In genomic region chr17:78343099-78343432, GRCh38 we compare ENCODE assay signal across 8 cellular contexts. TPM values are rescaled to one million over a fixed set of nuclear protein-coding genes. Genes with fewer than 3 reads are reported as not detected.
A peak's percentile ranks its signal among the peaks of the same experiment; 100 is the strongest.
DNase-seq lines count a peak whose midpoint lies in the region; ATAC-seq and TF ChIP-seq lines count a peak whose summit lies in the region.

No MANE protein-coding gene starts in this region.

- intact Hi-C loops in IMR-90 (cut with micrococcal nuclease), result loop anchor here (1.0 to 2.0 kb wide), 2 partner anchors 8 to 14 kb away; no protein-coding TSS in a partner anchor
- intact Hi-C loops in left ventricle myocardium superior (cut with micrococcal nuclease), result no loop called here

- POLR2A ChIA-PET in IMR-90 (lab: Charles Lee; ENCODE audit: unreplicated experiment), result interaction anchor here (0.8 kb wide), 1 partner anchor 8 kb away, joined by 3 read pairs; no protein-coding TSS in a partner anchor
- POLR2A ChIA-PET in activated naive CD8-positive, alpha-beta T cell treated with anti-CD3 and anti-CD28 coated beads, Interleukin-2, amount 10 ng/mL, durations not matched to agents 7 days and 5 days (lab: Charles Lee), result interaction anchor here (1.2 to 2.7 kb wide), 3 partner anchors 8 to 213 kb away, joined by 4 to 18 read pairs (median 9); partner anchors contain the start of genes SOCS3 and TMC8

- peak overlapping the region; percentile 85 for H2AFZ ChIP-seq in IMR-90 (replicated peaks; ENCODE audit: low read length, poor library complexity)

- in situ Hi-C loops in IMR-90 (cut with MboI; ENCODE audit: low sequenced_read_pairs), result no loop called here

- peak overlapping the region; percentile 98 for H2AK5ac ChIP-seq in IMR-90 (ENCODE audit: low read depth, low read length)

- peak overlapping the region; percentile 94 for H2BK120ac ChIP-seq in IMR-90 (ENCODE audit: low read depth, low read length)

- ATAC-seq in IMR-90 (ENCODE audit: low read depth) (peak; percentile 71), left ventricle myocardium superior (peak; percentile 64), GM19328 (IDR thresholded peaks at IDR 0.05; ENCODE audit: unreplicated experiment) (no peak), GM21423 (IDR thresholded peaks at IDR 0.05; ENCODE audit: unreplicated experiment) (no peak)
- ATAC-seq in activated naive CD8-positive, alpha-beta T cell treated with anti-CD3 and anti-CD28 coated beads, Interleukin-2, amount 10 ng/mL, durations not matched to agents 7 days and 5 days (ENCODE audit: low read depth), result peak; percentile 22
- ATAC-seq in stimulated activated effector memory CD8-positive, alpha-beta T cell treated with anti-CD3 and anti-CD28 coated beads, Interleukin-12 subunit alpha, Interleukin-12 subunit beta, amount 100 ng/mL, for 72 hours, result peak; percentile 26

- H3K9me1 ChIP-seq in IMR-90 (ENCODE audit: insufficient read depth, low read length), result peaks cover 24% of the 10 kb centered on the region

- peak overlapping the region; percentile 98 for H4K91ac ChIP-seq in IMR-90 (ENCODE audit: insufficient read depth, low read depth, low read length)

- no peaks in the 10 kb centered on the region for H3K36me3 Mint-ChIP-seq in activated naive CD8-positive, alpha-beta T cell treated with anti-CD3 and anti-CD28 coated beads, Interleukin-2, amount 10 ng/mL, durations not matched to agents 7 days and 5 days
- H3K36me3 Mint-ChIP-seq in stimulated activated effector memory CD8-positive, alpha-beta T cell treated with anti-CD3 and anti-CD28 coated beads, Interleukin-12 subunit alpha, Interleukin-12 subunit beta, amount 100 ng/mL, for 72 hours, result peaks cover 6% of the 10 kb centered on the region

- H3K4me1 Mint-ChIP-seq in activated naive CD8-positive, alpha-beta T cell treated with anti-CD3 and anti-CD28 coated beads, Interleukin-2, amount 10 ng/mL, durations not matched to agents 7 days and 5 days, result peaks cover 27% of the 10 kb centered on the region
- H3K4me1 Mint-ChIP-seq in stimulated activated effector memory CD8-positive, alpha-beta T cell treated with anti-CD3 and anti-CD28 coated beads, Interleukin-12 subunit alpha, Interleukin-12 subunit beta, amount 100 ng/mL, for 72 hours, result peaks cover 55% of the 10 kb centered on the region

- H4K8ac ChIP-seq in IMR-90 (ENCODE audit: low read depth in 2 of 2, low read length in 2 of 2), result peak overlapping the region; percentile 67 to 91

- peaks cover 25% of the 10 kb centered on the region for H3K4me1 ChIP-seq in IMR-90 (ENCODE audit: control insufficient read depth, insufficient read depth, low read length)

- peaks cover 21% of the 10 kb centered on the region for H3K27me3 Mint-ChIP-seq in activated naive CD8-positive, alpha-beta T cell treated with anti-CD3 and anti-CD28 coated beads, Interleukin-2, amount 10 ng/mL, durations not matched to agents 7 days and 5 days

- 0 out of 2 replicates have a peak, but pooled peaks have one; percentile 17 for TF ChIP-seq RAD21 in IMR-90 (IDR thresholded peaks at IDR 0.05; ENCODE audit: low read length)

- H3K14ac ChIP-seq in IMR-90 (replicated peaks; ENCODE audit: low read depth, low read length), result peak overlapping the region; percentile 96

- peak overlapping the region; percentile 99 for H2AK9ac ChIP-seq in IMR-90 (replicated peaks; ENCODE audit: low read depth, low read length, poor library complexity)

- WGBS in IMR-90 (ENCODE audit: extremely low coverage in 2 of 2, insufficient read length in 1 of 2), 2 experiments, result no CpG with 5 or more reads among the region's 6 CpGs

- peak overlapping the region; percentile 99 for H3K27ac ChIP-seq in IMR-90 (ENCODE audit: insufficient read depth, low read length)

- no peaks in the 10 kb centered on the region; the same call in 1 of the 2 replicates for H4K20me1 ChIP-seq in IMR-90 (ENCODE audit: insufficient read depth, low read length)

- H3K23ac ChIP-seq in IMR-90 (ENCODE audit: low read depth, low read length), result peak overlapping the region; percentile 81; the same call in 1 of the 2 replicates

- H3K27ac Mint-ChIP-seq in activated naive CD8-positive, alpha-beta T cell treated with anti-CD3 and anti-CD28 coated beads, Interleukin-2, amount 10 ng/mL, durations not matched to agents 7 days and 5 days, result peak overlapping the region; percentile 73
- peak overlapping the region; percentile 89 for H3K27ac Mint-ChIP-seq in stimulated activated effector memory CD8-positive, alpha-beta T cell treated with anti-CD3 and anti-CD28 coated beads, Interleukin-12 subunit alpha, Interleukin-12 subunit beta, amount 100 ng/mL, for 72 hours

- H2BK5ac ChIP-seq in IMR-90 (ENCODE audit: low read depth, low read length, poor library complexity, severe bottlenecking), result peak overlapping the region; percentile 93

- H4K5ac ChIP-seq in IMR-90 (ENCODE audit: low read depth, low read length), result peak overlapping the region; percentile 83

- TF ChIP-seq POLR2A in IMR-90 (IDR thresholded peaks at IDR 0.05; ENCODE audit: low read depth, low read length), result no peak

- H3K4me3 ChIP-seq in IMR-90 (ENCODE audit: insufficient read depth, low read depth, low read length), result no peak overlapping the region

- CTCF ChIA-PET in IMR-90 (lab: Yijun Ruan, JAX), result interaction anchor here (0.6 kb wide), 1 partner anchor 40 kb away, joined by 4 read pairs; no protein-coding TSS in a partner anchor

- peak overlapping the region; percentile 65 for H3K4me2 ChIP-seq in IMR-90 (ENCODE audit: low read depth, low read length)

- H3K79me1 ChIP-seq in IMR-90 (ENCODE audit: low read depth in 1 of 2, low read length in 2 of 2), result peaks cover 0 to 13% of the 10 kb centered on the region in 2 experiments; a peak in 1 of 4 replicates

- peak overlapping the region; percentile 99 for H2BK20ac ChIP-seq in IMR-90 (ENCODE audit: low read depth, low read length)

- peak overlapping the region; percentile 77 for H3K18ac ChIP-seq in IMR-90 (ENCODE audit: low read depth, low read length)

- peak overlapping the region; percentile 63 for H3K4me3 Mint-ChIP-seq in activated naive CD8-positive, alpha-beta T cell treated with anti-CD3 and anti-CD28 coated beads, Interleukin-2, amount 10 ng/mL, durations not matched to agents 7 days and 5 days
- H3K4me3 Mint-ChIP-seq in stimulated activated effector memory CD8-positive, alpha-beta T cell treated with anti-CD3 and anti-CD28 coated beads, Interleukin-12 subunit alpha, Interleukin-12 subunit beta, amount 100 ng/mL, for 72 hours, result peak overlapping the region; percentile 65

- H3K56ac ChIP-seq in IMR-90 (ENCODE audit: extremely low read depth, insufficient read depth, low read length), result peak overlapping the region; percentile 92

- BruUV-seq in IMR-90 (replicated peaks; lab: Mats Ljungman, UMichigan), result no TSS peak

- H3K9ac ChIP-seq in IMR-90 (ENCODE audit: low read depth, low read length), result peak overlapping the region; percentile 53

- no peaks in the 10 kb centered on the region for H3K9me3 Mint-ChIP-seq in activated naive CD8-positive, alpha-beta T cell treated with anti-CD3 and anti-CD28 coated beads, Interleukin-2, amount 10 ng/mL, durations not matched to agents 7 days and 5 days
- no peaks in the 10 kb centered on the region for H3K9me3 Mint-ChIP-seq in stimulated activated effector memory CD8-positive, alpha-beta T cell treated with anti-CD3 and anti-CD28 coated beads, Interleukin-12 subunit alpha, Interleukin-12 subunit beta, amount 100 ng/mL, for 72 hours

- no peak for TF ChIP-seq CTCF in IMR-90 (conservative IDR thresholded peaks at IDR 0.05; ENCODE audit: low read depth, low read length)

- H3K36me3 ChIP-seq in IMR-90 (ENCODE audit: control insufficient read depth, insufficient read depth, low read length), result no peaks in the 10 kb centered on the region

- H2BK15ac ChIP-seq in IMR-90 (ENCODE audit: low read depth, low read length), result peak overlapping the region; percentile 99; the same call in 2 of the 3 replicates

- peak; percentile 92 for DNase-seq in AG08396 (ENCODE audit: low spot score)
- peak; percentile 87 for DNase-seq in IMR-90
- DNase-seq in activated naive CD8-positive, alpha-beta T cell treated with anti-CD3 and anti-CD28 coated beads, Interleukin-2, amount 10 ng/mL, durations not matched to agents 7 days and 5 days, result no peak
- peak; percentile 85 for DNase-seq in left ventricle myocardium superior
- no peak for DNase-seq in stimulated activated effector memory CD8-positive, alpha-beta T cell treated with anti-CD3 and anti-CD28 coated beads, Interleukin-12 subunit alpha, Interleukin-12 subunit beta, amount 100 ng/mL, for 72 hours (ENCODE audit: low spot score in 2 of 2)
- DNase-seq in SIG-M5 treated with dmso at 0.1 percent for 504 hours (lab: John Stamatoyannopoulos, UW; ENCODE audit: unreplicated experiment), result no peak

- dilution Hi-C loops in IMR-90 (cut with HindIII; ENCODE audit: low sequenced_read_pairs, unreplicated experiment), result no loop called here

- H3K9me3 ChIP-seq in IMR-90 (ENCODE audit: control insufficient read depth, insufficient read depth, low read length), result no peaks in the 10 kb centered on the region

- H3K27me3 ChIP-seq in IMR-90 (ENCODE audit: control insufficient read depth, insufficient read depth, low read length), result no peaks in the 10 kb centered on the region

- peak overlapping the region; percentile 97 for H3K4ac ChIP-seq in IMR-90 (ENCODE audit: low read depth, low read length)

TF ChIP-seq in IMR-90, 13 proteins besides CTCF, POLR2A, EP300 and RAD21:
- TF ChIP-seq MAZ (IDR thresholded peaks at IDR 0.05; ENCODE audit: borderline replicate concordance, low read depth, low read length) (peak; percentile 61; the same call in 1 of the 2 replicates), CHD1 (IDR thresholded peaks at IDR 0.05; ENCODE audit: low read depth, low read length) (no peak), RCOR1 (IDR thresholded peaks at IDR 0.05; ENCODE audit: insufficient replicate concordance, low read length) (peak; percentile 10)

RNA-seq across cellular contexts. Expression of gene SOCS3, which starts 16.8 kb away (rescaled TPM):
- total RNA-seq in IMR-90 (2012; rRNA removed), result 19.7 and 19.9 TPM in 2 replicates
- 18.3 and 19.2 TPM in 2 replicates for polyA plus RNA-seq in IMR-90 (2012; rRNA removed)
- 29.0 and 102 TPM in 2 replicates for polyA plus RNA-seq in IMR-90 (2012; cell fraction: cytosol; rRNA removed)
- polyA plus RNA-seq in IMR-90 (2012; cell fraction: nucleus; rRNA removed; ENCODE audit: low replicate concordance), result 163 and 202 TPM in 2 replicates
- total RNA-seq in activated naive CD8-positive, alpha-beta T cell treated with anti-CD3 and anti-CD28 coated beads, Interleukin-2, amount 10 ng/mL, durations not matched to agents 7 days and 5 days, result 1 to 10 TPM; 6.6 to 6.7 TPM
- 11.1 TPM for total RNA-seq in left ventricle myocardium superior

RNA-seq across cellular contexts. Expression of gene PGS1, which starts 35.4 kb away (rescaled TPM):
- total RNA-seq in IMR-90 (2012; rRNA removed) (14.4 and 18.5 TPM in 2 replicates), left ventricle myocardium superior (18.3 TPM)
- 35.5 and 43.2 TPM in 2 replicates for polyA plus RNA-seq in IMR-90 (2012; rRNA removed)
- polyA plus RNA-seq in IMR-90 (2012; cell fraction: cytosol; rRNA removed), result 26.3 and 45.8 TPM in 2 replicates
- polyA plus RNA-seq in IMR-90 (2012; cell fraction: nucleus; rRNA removed; ENCODE audit: low replicate concordance), result 189 and 191 TPM in 2 replicates
- 10 to 100 TPM; 70.2 to 73.2 TPM for total RNA-seq in activated naive CD8-positive, alpha-beta T cell treated with anti-CD3 and anti-CD28 coated beads, Interleukin-2, amount 10 ng/mL, durations not matched to agents 7 days and 5 days

Comparison
In these comparisons a context has a peak if more than half of its experiments do, and no peak if none do; other contexts are left out.
1. DNase-seq: peak in AG08396 (single experiment), IMR-90 (single experiment) and left ventricle myocardium superior (single experiment); none in activated naive CD8-positive, alpha-beta T cell treated with anti-CD3 and anti-CD28 coated beads, Interleukin-2, amount 10 ng/mL, durations not matched to agents 7 days and 5 days (single experiment), stimulated activated effector memory CD8-positive, alpha-beta T cell treated with anti-CD3 and anti-CD28 coated beads, Interleukin-12 subunit alpha, Interleukin-12 subunit beta, amount 100 ng/mL, for 72 hours (0 of 2) and SIG-M5 treated with dmso at 0.1 percent for 504 hours (single experiment).
2. ATAC-seq: peak in IMR-90 (single experiment), activated naive CD8-positive, alpha-beta T cell treated with anti-CD3 and anti-CD28 coated beads, Interleukin-2, amount 10 ng/mL, durations not matched to agents 7 days and 5 days (single experiment), left ventricle myocardium superior (single experiment) and stimulated activated effector memory CD8-positive, alpha-beta T cell treated with anti-CD3 and anti-CD28 coated beads, Interleukin-12 subunit alpha, Interleukin-12 subunit beta, amount 100 ng/mL, for 72 hours (single experiment); none in GM19328 (single experiment) and GM21423 (single experiment).